18 cellular contexts compared by ENCODE assay signal in the genomic region with DNA sequence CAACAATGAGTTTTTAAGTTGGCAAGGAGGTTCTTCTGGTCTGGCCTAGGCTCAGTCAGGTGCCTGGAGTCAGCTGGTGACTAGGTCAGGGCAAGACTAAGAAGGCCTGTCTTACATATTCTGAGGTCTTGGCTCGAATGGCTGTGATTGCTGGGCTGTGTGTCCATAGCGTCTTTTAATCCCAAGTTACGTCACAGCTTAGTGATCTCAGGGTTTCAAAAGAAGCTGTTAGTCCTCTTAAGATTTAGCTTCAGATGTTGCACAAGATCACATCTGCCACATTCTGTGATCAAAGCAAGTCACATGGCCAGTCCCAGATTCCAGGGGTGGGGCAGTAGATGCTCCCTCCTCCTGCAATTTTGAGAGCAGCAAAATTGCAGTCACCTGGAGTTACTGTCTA.
A peak's percentile ranks its signal among the peaks of the same experiment; 100 is the strongest.
DNase-seq lines count a peak whose midpoint lies in the region; ATAC-seq and TF ChIP-seq lines count a peak whose summit lies in the region.
"Had no signal": no experiment of that assay in that cellular context is flagged by ENCODE, and none has a peak within 500 bp of the region (broad histone marks: within the 10 kb centered on the region; RNA-seq: fewer than 3 reads in every experiment).

No MANE protein-coding gene starts in this region.

- H3K23ac ChIP-seq in mesenchymal stem cell (ENCODE audit: low read length in 2 of 2), result no peak overlapping the region

- H4K91ac ChIP-seq in mesenchymal stem cell (ENCODE audit: low read length), result no peak overlapping the region

- no peak overlapping the region for H4K8ac ChIP-seq in mesenchymal stem cell (ENCODE audit: low read length)

- no peak overlapping the region for H3K4me3 Mint-ChIP-seq in HFFc6
- H3K4me3 Mint-ChIP-seq in CD8-positive, alpha-beta memory T cell, result no peak overlapping the region
- H3K4me3 Mint-ChIP-seq in CD8-positive, alpha-beta T cell, result no peak overlapping the region
- H3K4me3 Mint-ChIP-seq: activated CD8-positive, alpha-beta memory T cell treated with anti-CD3 and anti-CD28 coated beads, Interleukin-2, amount 10 ng/mL, durations not matched to agents 7 days and 5 days; activated naive CD4-positive, alpha-beta T cell treated with anti-CD3 and anti-CD28 coated beads, Interleukin-2, amount 50 U/mL, for 24 hours; stimulated activated naive B cell treated with anti-CD40 and anti-IgM and Interleukin-4, amounts not matched to agents 10 μg/mL and 1 μg/mL and 100 μg/mL, for 72 hours had no signal

- WGBS in mesenchymal stem cell, result 92% methylated on average over 3 of the region's 3 CpGs

- no peak for TF ChIP-seq POLR2A in breast epithelium (IDR thresholded peaks at IDR 0.05)

- H3K79me1 ChIP-seq in mesenchymal stem cell (replicated peaks; ENCODE audit: low read length, poor library complexity, severe bottlenecking), result peaks cover 27% of the 10 kb centered on the region

- no peak for ATAC-seq in CD8-positive, alpha-beta T cell
- ATAC-seq: activated CD8-positive, alpha-beta memory T cell treated with anti-CD3 and anti-CD28 coated beads, Interleukin-2, amount 10 ng/mL, durations not matched to agents 7 days and 5 days; HCT116; stimulated activated naive B cell treated with anti-CD40 and anti-IgM and Interleukin-4, amounts not matched to agents 10 μg/mL and 1 μg/mL and 100 μg/mL, for 72 hours had no signal

- H3K4me1 Mint-ChIP-seq in HFFc6 (ENCODE audit: low read depth), result peaks cover 21% of the 10 kb centered on the region
- peaks cover 0 to 6% (median 4%) of the 10 kb centered on the region in 3 donors for H3K4me1 Mint-ChIP-seq in CD8-positive, alpha-beta memory T cell
- no peaks in the 10 kb centered on the region for H3K4me1 Mint-ChIP-seq in CD8-positive, alpha-beta T cell (ENCODE audit: low read depth)
- H3K4me1 Mint-ChIP-seq: activated CD8-positive, alpha-beta memory T cell treated with anti-CD3 and anti-CD28 coated beads, Interleukin-2, amount 10 ng/mL, durations not matched to agents 7 days and 5 days had no signal

- H3K27ac Mint-ChIP-seq in HFFc6, result peak overlapping the region; percentile 35; the same call in 1 of the 2 replicates
- H3K27ac Mint-ChIP-seq in CD8-positive, alpha-beta memory T cell, result no peak overlapping the region
- H3K27ac Mint-ChIP-seq in CD8-positive, alpha-beta T cell, result no peak overlapping the region
- H3K27ac Mint-ChIP-seq: activated CD8-positive, alpha-beta memory T cell treated with anti-CD3 and anti-CD28 coated beads, Interleukin-2, amount 10 ng/mL, durations not matched to agents 7 days and 5 days; activated naive CD4-positive, alpha-beta T cell treated with anti-CD3 and anti-CD28 coated beads, Interleukin-2, amount 50 U/mL, for 24 hours; stimulated activated naive B cell treated with anti-CD40 and anti-IgM and Interleukin-4, amounts not matched to agents 10 μg/mL and 1 μg/mL and 100 μg/mL, for 72 hours had no signal

- no peaks in the 10 kb centered on the region for H3K9me3 Mint-ChIP-seq in HFFc6
- peaks cover 0 to 2% (median 0%) of the 10 kb centered on the region in 5 donors for H3K9me3 Mint-ChIP-seq in CD8-positive, alpha-beta memory T cell
- no peaks in the 10 kb centered on the region for H3K9me3 Mint-ChIP-seq in CD8-positive, alpha-beta T cell
- H3K9me3 Mint-ChIP-seq: activated naive CD4-positive, alpha-beta T cell treated with anti-CD3 and anti-CD28 coated beads, Interleukin-2, amount 50 U/mL, for 24 hours; stimulated activated naive B cell treated with anti-CD40 and anti-IgM and Interleukin-4, amounts not matched to agents 10 μg/mL and 1 μg/mL and 100 μg/mL, for 72 hours had no signal

- no peak overlapping the region for H2BK5ac ChIP-seq in mesenchymal stem cell (ENCODE audit: low read depth, low read length, poor library complexity, severe bottlenecking)

- no peak overlapping the region for H2AK5ac ChIP-seq in mesenchymal stem cell (ENCODE audit: low read length, severe bottlenecking)

- H2BK12ac ChIP-seq in mesenchymal stem cell (ENCODE audit: low read length in 2 of 2), result no peak overlapping the region

- H2BK120ac ChIP-seq in mesenchymal stem cell (ENCODE audit: low read depth, low read length), result no peak overlapping the region

- no peak overlapping the region for H2BK15ac ChIP-seq in mesenchymal stem cell (ENCODE audit: low read depth, poor library complexity, severe bottlenecking)

- H3K27me3 ChIP-seq in breast epithelium (no peaks in the 10 kb centered on the region), mesenchymal stem cell (ENCODE audit: control insufficient read depth in 1 of 2, insufficient read depth in 1 of 2, low read length in 2 of 2) (no peaks in the 10 kb centered on the region)
- H3K27me3 ChIP-seq in CD8-positive, alpha-beta memory T cell (ENCODE audit: insufficient read depth, low read length, poor library complexity, severe bottlenecking), result no peaks in the 10 kb centered on the region
- no peaks in the 10 kb centered on the region for H3K27me3 ChIP-seq in CD8-positive, alpha-beta T cell (ENCODE audit: insufficient read depth, low read length)

- H3K4me3 ChIP-seq in breast epithelium, result no peak overlapping the region
- H3K4me3 ChIP-seq in mesenchymal stem cell (ENCODE audit: insufficient read depth in 1 of 2, low read depth in 1 of 2, low read length in 2 of 2), result no peak overlapping the region
- H3K4me3 ChIP-seq in CD8-positive, alpha-beta memory T cell (ENCODE audit: low read length), result no peak overlapping the region
- no peak overlapping the region for H3K4me3 ChIP-seq in CD8-positive, alpha-beta T cell (ENCODE audit: low read depth, low read length)

- no peaks in the 10 kb centered on the region for H3K9me3 ChIP-seq in breast epithelium
- no peaks in the 10 kb centered on the region for H3K9me3 ChIP-seq in mesenchymal stem cell (ENCODE audit: control insufficient read depth, low read length)
- no peaks in the 10 kb centered on the region for H3K9me3 ChIP-seq in CD8-positive, alpha-beta memory T cell (ENCODE audit: low read length)
- no peaks in the 10 kb centered on the region for H3K9me3 ChIP-seq in CD8-positive, alpha-beta T cell (ENCODE audit: low read length)

- no peak overlapping the region for H3K9ac ChIP-seq in mesenchymal stem cell (ENCODE audit: low read length)

- H2AFZ ChIP-seq in mesenchymal stem cell (ENCODE audit: low read depth, low read length), result no peak overlapping the region

- H3K27ac ChIP-seq in breast epithelium, result peak overlapping the region; percentile 4 to 40
- H3K27ac ChIP-seq in mesenchymal stem cell (ENCODE audit: low read length, poor library complexity, severe bottlenecking), result no peak overlapping the region
- no peak overlapping the region for H3K27ac ChIP-seq in CD8-positive, alpha-beta memory T cell (ENCODE audit: low read depth, low read length)
- no peak overlapping the region for H3K27ac ChIP-seq in CD8-positive, alpha-beta T cell (ENCODE audit: low read depth, low read length)
- H3K27ac ChIP-seq: epithelial cell of prostate had no signal

- no peak overlapping the region for H3K18ac ChIP-seq in mesenchymal stem cell (ENCODE audit: low read depth in 1 of 2, low read length in 2 of 2)

- H3K4me2 ChIP-seq in mesenchymal stem cell (ENCODE audit: low read length, poor library complexity, severe bottlenecking), result no peak overlapping the region

- H3K14ac ChIP-seq in mesenchymal stem cell (ENCODE audit: low read length in 2 of 2), result no peak overlapping the region

- TF ChIP-seq CTCF in HFFc6 (IDR thresholded peaks at IDR 0.05) (no peak), breast epithelium (IDR thresholded peaks at IDR 0.05) (no peak)
- TF ChIP-seq CTCF in CD8-positive, alpha-beta T cell (IDR thresholded peaks at IDR 0.05), result no peak

- DNase-seq in AG08396 (ENCODE audit: low spot score) (peak; percentile 13), HFFc6 (no peak), breast epithelium (ENCODE audit: low spot score in 2 of 2) (no peak), mesenchymal stem cell (peak; percentile 58), OCI-M2 (lab: John Stamatoyannopoulos, UW; ENCODE audit: unreplicated experiment) (no peak), DMS153 treated with DMSO at 0.1 percent for 48 hours (lab: John Stamatoyannopoulos, UW; ENCODE audit: unreplicated experiment) (no peak)
- no peak for DNase-seq in CD8-positive, alpha-beta memory T cell
- DNase-seq in CD8-positive, alpha-beta T cell, result no peak
- DNase-seq: activated CD8-positive, alpha-beta memory T cell treated with anti-CD3 and anti-CD28 coated beads, Interleukin-2, amount 10 ng/mL, durations not matched to agents 7 days and 5 days; cerebellar nuclear complex; midbrain; NCI-H526; posterior cingulate gyrus; stimulated activated CD4-positive, alpha-beta T cell treated with anti-CD3 and anti-CD28 coated beads, Interleukin-2, amount 100 ng/mL, for 48 hours; stimulated activated naive B cell treated with anti-CD40 and anti-IgM and Interleukin-4, amounts not matched to agents 10 μg/mL and 1 μg/mL and 100 μg/mL, for 72 hours had no signal

- intact Hi-C loops in breast epithelium (cut with DNase I; ENCODE audit: low total_unique reads), result no loop called here
- intact Hi-C loops in CD8-positive, alpha-beta T cell (cut with DNase I, micrococcal nuclease), result no loop called here

- H3K36me3 ChIP-seq in breast epithelium (no peaks in the 10 kb centered on the region), mesenchymal stem cell (ENCODE audit: control insufficient read depth in 1 of 2, insufficient read depth in 2 of 2, low read depth in 1 of 2, low read length in 2 of 2) (peaks cover 0 to 4% of the 10 kb centered on the region in 2 experiments)
- H3K36me3 ChIP-seq in CD8-positive, alpha-beta memory T cell (ENCODE audit: insufficient read depth, low read length), result no peaks in the 10 kb centered on the region
- no peaks in the 10 kb centered on the region for H3K36me3 ChIP-seq in CD8-positive, alpha-beta T cell (ENCODE audit: insufficient read depth, low read length)

- POLR2A ChIA-PET in CD8-positive, alpha-beta memory T cell (lab: Charles Lee), result no interaction called here
- POLR2A ChIA-PET in CD8-positive, alpha-beta T cell (lab: Charles Lee), result no interaction called here

- no peak overlapping the region for H3K4ac ChIP-seq in mesenchymal stem cell (ENCODE audit: low read depth in 1 of 2, low read length in 2 of 2)

- CTCF ChIA-PET in CD8-positive, alpha-beta memory T cell (lab: Charles Lee), result interaction anchor here (1.5 kb wide), 1 partner anchor 12 kb away, joined by 3 read pairs; no protein-coding TSS in a partner anchor
- CTCF ChIA-PET in CD8-positive, alpha-beta T cell (lab: Charles Lee), result no interaction called here

- H3K4me1 ChIP-seq in breast epithelium (no peaks in the 10 kb centered on the region), mesenchymal stem cell (ENCODE audit: control insufficient read depth, insufficient read depth, low read depth, low read length) (peaks cover 2% of the 10 kb centered on the region)
- no peaks in the 10 kb centered on the region for H3K4me1 ChIP-seq in CD8-positive, alpha-beta memory T cell (ENCODE audit: insufficient read depth, low read length)
- H3K4me1 ChIP-seq in CD8-positive, alpha-beta T cell (ENCODE audit: insufficient read depth, low read length), result no peaks in the 10 kb centered on the region

- H3K27me3 Mint-ChIP-seq in HFFc6 (ENCODE audit: insufficient read depth), result no peaks in the 10 kb centered on the region
- H3K27me3 Mint-ChIP-seq in CD8-positive, alpha-beta memory T cell, result no peaks in the 10 kb centered on the region
- no peaks in the 10 kb centered on the region for H3K27me3 Mint-ChIP-seq in CD8-positive, alpha-beta T cell (ENCODE audit: low read depth)
- H3K27me3 Mint-ChIP-seq: activated CD8-positive, alpha-beta memory T cell treated with anti-CD3 and anti-CD28 coated beads, Interleukin-2, amount 10 ng/mL, durations not matched to agents 7 days and 5 days; activated naive CD4-positive, alpha-beta T cell treated with anti-CD3 and anti-CD28 coated beads, Interleukin-2, amount 50 U/mL, for 24 hours; stimulated activated naive B cell treated with anti-CD40 and anti-IgM and Interleukin-4, amounts not matched to agents 10 μg/mL and 1 μg/mL and 100 μg/mL, for 72 hours had no signal

- peaks cover 21% of the 10 kb centered on the region for H3K36me3 Mint-ChIP-seq in HFFc6 (ENCODE audit: low read depth)
- H3K36me3 Mint-ChIP-seq in CD8-positive, alpha-beta memory T cell, result peaks cover 3 to 15% (median 4%) of the 10 kb centered on the region in 3 donors
- H3K36me3 Mint-ChIP-seq in CD8-positive, alpha-beta T cell, result peaks cover 5% of the 10 kb centered on the region

Comparison
In these comparisons a context has a peak if more than half of its experiments do, and no peak if none do; other contexts are left out.
1. DNase-seq: peak in AG08396 (single experiment) and mesenchymal stem cell (single experiment); none in HFFc6 (single experiment), breast epithelium (0 of 2), OCI-M2 (single experiment), CD8-positive, alpha-beta memory T cell (0 of 5), CD8-positive, alpha-beta T cell (0 of 7) and DMS153 treated with DMSO at 0.1 percent for 48 hours (single experiment).
2. H3K27ac ChIP-seq: peak in breast epithelium (2 of 2); none in mesenchymal stem cell (single experiment), CD8-positive, alpha-beta memory T cell (single experiment) and CD8-positive, alpha-beta T cell (single experiment).